In the genomic region with DNA sequence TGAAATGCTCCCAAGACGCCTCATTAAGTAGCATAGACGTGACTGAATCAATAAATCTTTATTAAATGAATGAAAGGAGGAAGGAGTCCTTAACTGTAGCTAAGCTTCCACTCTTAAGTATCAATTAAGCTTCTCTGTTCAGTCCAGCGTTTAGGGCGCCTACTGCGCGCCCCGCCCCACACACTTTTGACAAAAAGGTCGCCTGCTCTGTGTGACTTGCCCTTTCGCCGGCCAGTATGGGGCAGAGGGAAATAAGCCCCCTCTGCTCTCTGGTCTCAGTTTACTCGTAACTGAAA, we compare ENCODE assay signal across 8 cellular contexts. TPM values are rescaled to one million over a fixed set of nuclear protein-coding genes. Genes with fewer than 3 reads are reported as not detected.
DNase-seq lines count a peak whose midpoint lies in the region; ATAC-seq, FAIRE-seq and TF ChIP-seq lines count a peak whose summit lies in the region.

No MANE protein-coding gene starts in this region.

- H3K27ac ChIP-seq in HepG2 (ENCODE audit: extremely low read length, insufficient read depth, low read length) (peak overlapping the region; percentile 63), tibial artery (peak overlapping the region; percentile 43 to 61)

- in situ Hi-C loops in HepG2 (cut with HindIII; ENCODE audit: extremely low pct_ligation_motif_present, low pct_unique_long_range_greater_than_20kb) = no loop called here

- H3K4me3 ChIP-seq in HepG2 (replicated peaks in 1 of 3; ENCODE audit: insufficient read depth in 1 of 3, low read depth in 2 of 3, low read length in 3 of 3) (peak overlapping the region; percentile 64 to 89 (median 75)), tibial artery (peak overlapping the region; percentile 79 to 93)

- H3K4me2 ChIP-seq in HepG2 (ENCODE audit: low read depth, low read length) = peak overlapping the region; percentile 98

- no peaks in the 10 kb centered on the region for H4K20me1 ChIP-seq in HepG2 (ENCODE audit: insufficient read depth, low read length)

- H3K27ac Mint-ChIP-seq in activated T-cell treated with anti-CD3 and anti-CD28 coated beads, Interleukin-2, amount 50 U/mL, for 24 hours = peak overlapping the region; percentile 93
- peak overlapping the region; percentile 63 for H3K27ac Mint-ChIP-seq in activated T-helper 2 cell treated with anti-CD3 and anti-CD28 coated beads, Interferon-gamma antibody, Interleukin-2, Interleukin-4, amounts not matched to agents 10 μg/mL and 5 μg/mL and 100 μg/mL, durations not matched to agents 14 hours and 24 hours and 36 hours

- H3K9me3 Mint-ChIP-seq in activated T-cell treated with anti-CD3 and anti-CD28 coated beads, Interleukin-2, amount 50 U/mL, for 24 hours = no peaks in the 10 kb centered on the region
- H3K9me3 Mint-ChIP-seq in activated T-helper 2 cell treated with anti-CD3 and anti-CD28 coated beads, Interferon-gamma antibody, Interleukin-2, Interleukin-4, amounts not matched to agents 10 μg/mL and 5 μg/mL and 100 μg/mL, durations not matched to agents 14 hours and 24 hours and 36 hours = no peaks in the 10 kb centered on the region

- intact Hi-C loops in activated T-helper 2 cell treated with anti-CD3 and anti-CD28 coated beads, Interferon-gamma antibody, Interleukin-2, Interleukin-4, amounts not matched to agents 10 μg/mL and 5 μg/mL and 100 μg/mL, durations not matched to agents 14 hours and 24 hours and 36 hours (cut with micrococcal nuclease) = loop anchor here (2.0 kb wide), 1 partner anchor 43 kb away; a partner anchor contains a TSS
- intact Hi-C loops in HepG2 (cut with micrococcal nuclease; ENCODE audit: unreplicated experiment) (loop anchor here (5.0 kb wide), 1 partner anchor 43 kb away; a partner anchor contains a TSS), tibial artery (cut with DNase I; ENCODE audit: low total_unique reads) (no loop called here)

- peak overlapping the region; percentile 88 for H3K4me3 Mint-ChIP-seq in activated T-cell treated with anti-CD3 and anti-CD28 coated beads, Interleukin-2, amount 50 U/mL, for 24 hours
- H3K4me3 Mint-ChIP-seq in activated T-helper 2 cell treated with anti-CD3 and anti-CD28 coated beads, Interferon-gamma antibody, Interleukin-2, Interleukin-4, amounts not matched to agents 10 μg/mL and 5 μg/mL and 100 μg/mL, durations not matched to agents 14 hours and 24 hours and 36 hours (ENCODE audit: low read depth) = peak overlapping the region; percentile 90

- TSS peak; percentile 90 for BruUV-seq in HepG2 (replicated peaks; lab: Mats Ljungman, UMichigan)

- TF ChIP-seq CTCF in HepG2 (CRISPR knock-in tag; IDR thresholded peaks at IDR 0.05) (no peak), tibial artery (IDR thresholded peaks at IDR 0.05) (no peak)

- H3K4me1 ChIP-seq in HepG2 (ENCODE audit: insufficient read depth, low read length) = peaks cover 76% of the 10 kb centered on the region
- peaks cover 0 to 23% (median 16%) of the 10 kb centered on the region in 4 donors for H3K4me1 ChIP-seq in tibial artery

- peaks cover 22% of the 10 kb centered on the region for H3K36me3 Mint-ChIP-seq in activated T-cell treated with anti-CD3 and anti-CD28 coated beads, Interleukin-2, amount 50 U/mL, for 24 hours (ENCODE audit: low read depth)
- peaks cover 7% of the 10 kb centered on the region for H3K36me3 Mint-ChIP-seq in activated T-helper 2 cell treated with anti-CD3 and anti-CD28 coated beads, Interferon-gamma antibody, Interleukin-2, Interleukin-4, amounts not matched to agents 10 μg/mL and 5 μg/mL and 100 μg/mL, durations not matched to agents 14 hours and 24 hours and 36 hours (ENCODE audit: low read depth)

- peak overlapping the region; percentile 69 for H3K9ac ChIP-seq in HepG2 (ENCODE audit: insufficient read depth, low read depth, low read length)

- no peaks in the 10 kb centered on the region for H3K27me3 Mint-ChIP-seq in activated T-cell treated with anti-CD3 and anti-CD28 coated beads, Interleukin-2, amount 50 U/mL, for 24 hours
- H3K27me3 Mint-ChIP-seq in activated T-helper 2 cell treated with anti-CD3 and anti-CD28 coated beads, Interferon-gamma antibody, Interleukin-2, Interleukin-4, amounts not matched to agents 10 μg/mL and 5 μg/mL and 100 μg/mL, durations not matched to agents 14 hours and 24 hours and 36 hours (ENCODE audit: low read depth) = no peaks in the 10 kb centered on the region

- peaks cover 35% of the 10 kb centered on the region for H3K4me1 Mint-ChIP-seq in activated T-cell treated with anti-CD3 and anti-CD28 coated beads, Interleukin-2, amount 50 U/mL, for 24 hours (ENCODE audit: low read depth)
- peaks cover 16% of the 10 kb centered on the region for H3K4me1 Mint-ChIP-seq in activated T-helper 2 cell treated with anti-CD3 and anti-CD28 coated beads, Interferon-gamma antibody, Interleukin-2, Interleukin-4, amounts not matched to agents 10 μg/mL and 5 μg/mL and 100 μg/mL, durations not matched to agents 14 hours and 24 hours and 36 hours (ENCODE audit: low read depth)

- no peak overlapping the region for H2AFZ ChIP-seq in HepG2 (ENCODE audit: low read length)

- no peak for TF ChIP-seq EP300 in HepG2 (IDR thresholded peaks at IDR 0.05; ENCODE audit: low read depth in 2 of 2, low read length in 2 of 2)
- no peak for TF ChIP-seq EP300 in HepG2 (CRISPR knock-in tag; IDR thresholded peaks at IDR 0.05; ENCODE audit: borderline replicate concordance)

- CTCF ChIA-PET in HepG2 (lab: Yijun Ruan, JAX; ENCODE audit: low intra/inter-chr PET ratio, low total read pairs) = no interaction called here

- H3K36me3 ChIP-seq in HepG2 (replicated peaks in 1 of 2; ENCODE audit: control insufficient read depth in 1 of 2, insufficient read depth in 2 of 2, low read length in 2 of 2) = peaks cover 4 to 10% of the 10 kb centered on the region in 2 experiments; a peak in 4 of 5 replicates
- H3K36me3 ChIP-seq in tibial artery = peaks cover 3 to 11% (median 6%) of the 10 kb centered on the region in 3 donors

- no peaks in the 10 kb centered on the region for H3K9me3 ChIP-seq in HepG2 (ENCODE audit: low read length)
- no peaks in the 10 kb centered on the region for H3K9me3 ChIP-seq in tibial artery

- no peak for TF ChIP-seq RAD21 in HepG2 (CRISPR knock-in tag; IDR thresholded peaks at IDR 0.05)

- H3K27me3 ChIP-seq in HepG2 (ENCODE audit: control insufficient read depth in 1 of 2, insufficient read depth in 2 of 2, low read length in 2 of 2) (no peaks in the 10 kb centered on the region), tibial artery (no peaks in the 10 kb centered on the region)

- ATAC-seq in HepG2 = no peak
- no peak for ATAC-seq in HG02970 (IDR thresholded peaks at IDR 0.05; ENCODE audit: low FRiP score, unreplicated experiment)

- no peak for TF ChIP-seq POLR2A in HepG2 (IDR thresholded peaks at IDR 0.05; ENCODE audit: insufficient read depth in 1 of 2, low read depth in 2 of 2, low read length in 2 of 2)

- FAIRE-seq in HepG2 (lab: Jason Lieb, UNC) = no peak

- 3% methylated on average over 9 of the region's 11 CpGs for WGBS in HepG2 (ENCODE audit: low lambda C conversion rate)

- POLR2A ChIA-PET in HepG2 (lab: Yijun Ruan, JAX) = interaction anchor here (0.9 to 1.8 kb wide), 13 partner anchors 14 to 544 kb away, joined by 3 to 18 read pairs (median 6); a partner anchor contains a TSS

- H3K79me2 ChIP-seq in HepG2 (ENCODE audit: insufficient read depth, low read length) = peaks cover 41% of the 10 kb centered on the region

- no peak for DNase-seq in activated T-cell treated with anti-CD3 and anti-CD28 coated beads, Interleukin-2, amount 50 U/mL, for 24 hours
- no peak for DNase-seq in activated T-cell treated with anti-CD3 and anti-CD28 coated beads, Interleukin-2, amount 50 U/mL, for 48 hours
- DNase-seq in activated T-helper 2 cell treated with anti-CD3 and anti-CD28 coated beads, Interferon-gamma antibody, Interleukin-2, Interleukin-4, amounts not matched to agents 10 μg/mL and 5 μg/mL and 100 μg/mL, durations not matched to agents 14 hours and 24 hours and 36 hours (ENCODE audit: low spot score) = no peak
- DNase-seq in HepG2 (ENCODE audit: low spot score) = no peak
- DNase-seq in tibial artery = no peak
- no peak for DNase-seq in stimulated activated CD4-positive, alpha-beta T cell treated with anti-CD3 and anti-CD28 coated beads, Interleukin-4, amount 100 ng/mL, for 24 hours
- DNase-seq in UCSD-AML1 (lab: John Stamatoyannopoulos, UW; ENCODE audit: unreplicated experiment) = no peak

RNA-seq across cellular contexts. Expression of a gene that starts 0.7 kb away (rescaled TPM):
- 20.2 and 22.9 TPM in 2 replicates for total RNA-seq in activated T-helper 2 cell treated with anti-CD3 and anti-CD28 coated beads, Interferon-gamma antibody, Interleukin-2, Interleukin-4, amounts not matched to agents 10 μg/mL and 5 μg/mL and 100 μg/mL, durations not matched to agents 14 hours and 24 hours and 36 hours
- total RNA-seq in HepG2 (2016; rRNA removed; fragmentation: Illumina TruSeq; extraction: Trizol) = 15.1 and 34.1 TPM in 2 replicates
- 4.4 and 4.8 TPM in 2 replicates for total RNA-seq in HepG2 (2016; cell fraction: cytosol; rRNA removed; fragmentation: Illumina TruSeq; extraction: Trizol; ENCODE audit: low read depth)
- 14.3 and 33.9 TPM in 2 replicates for total RNA-seq in HepG2 (2016; cell fraction: insoluble cytoplasmic fraction; rRNA removed; fragmentation: Illumina TruSeq; extraction: Trizol)
- total RNA-seq in HepG2 (2016; cell fraction: membrane; rRNA removed; fragmentation: Illumina TruSeq; extraction: Trizol) = 11.5 and 12.2 TPM in 2 replicates
- total RNA-seq in HepG2 (2016; cell fraction: nucleus; rRNA removed; fragmentation: Illumina TruSeq; extraction: Trizol) = 27.9 and 34.5 TPM in 2 replicates
- 20.9 and 21.0 TPM in 2 replicates for polyA plus RNA-seq in HepG2 (2011; rRNA removed)
- polyA plus RNA-seq in HepG2 (2011; cell fraction: cytosol; rRNA removed) = 18.4 and 24.7 TPM in 2 replicates
- 17.8 and 22.4 TPM in 2 replicates for polyA plus RNA-seq in HepG2 (2011; cell fraction: nucleus; rRNA removed)
- polyA plus RNA-seq in HepG2 (2012) = 7.5 and 9.0 TPM in 2 replicates
- 3.5 and 3.7 TPM in 2 replicates for polyA plus RNA-seq in HepG2 (2016; cell fraction: cytosol; fragmentation: Illumina TruSeq; extraction: Trizol; ENCODE audit: low read depth)
- 15.8 and 16.0 TPM in 2 replicates for polyA plus RNA-seq in HepG2 (2016; cell fraction: insoluble cytoplasmic fraction; fragmentation: Illumina TruSeq; extraction: Trizol; ENCODE audit: low read depth)
- polyA plus RNA-seq in HepG2 (2016; cell fraction: membrane; fragmentation: Illumina TruSeq; extraction: Trizol; ENCODE audit: low read depth) = 6.2 and 7.2 TPM in 2 replicates
- polyA plus RNA-seq in HepG2 (2016; cell fraction: nucleus; fragmentation: Illumina TruSeq; extraction: Trizol; ENCODE audit: insufficient read depth, low read depth) = 48.2 and 51.4 TPM in 2 replicates
- 31.9 and 42.4 TPM in 2 replicates for polyA minus RNA-seq in HepG2 (2011; rRNA and poly(A)+ RNA removed; ENCODE audit: low replicate concordance)
- polyA minus RNA-seq in HepG2 (2011; cell fraction: cytosol; rRNA and poly(A)+ RNA removed) = 9.3 and 12.5 TPM in 2 replicates
- 4.4 and 6.6 TPM in 2 replicates for polyA minus RNA-seq in HepG2 (2011; cell fraction: nucleus; rRNA and poly(A)+ RNA removed)

RNA-seq across cellular contexts. Expression of a gene that starts 30.3 kb away (rescaled TPM):
- total RNA-seq in activated T-helper 2 cell treated with anti-CD3 and anti-CD28 coated beads, Interferon-gamma antibody, Interleukin-2, Interleukin-4, amounts not matched to agents 10 μg/mL and 5 μg/mL and 100 μg/mL, durations not matched to agents 14 hours and 24 hours and 36 hours = 13.6 and 14.3 TPM in 2 replicates
- total RNA-seq in HepG2 (2016; rRNA removed; fragmentation: Illumina TruSeq; extraction: Trizol) = 26.6 and 29.3 TPM in 2 replicates
- total RNA-seq in HepG2 (2016; cell fraction: cytosol; rRNA removed; fragmentation: Illumina TruSeq; extraction: Trizol; ENCODE audit: low read depth) = 13.7 and 20.3 TPM in 2 replicates
- 24.5 and 28.0 TPM in 2 replicates for total RNA-seq in HepG2 (2016; cell fraction: insoluble cytoplasmic fraction; rRNA removed; fragmentation: Illumina TruSeq; extraction: Trizol)
- 27.1 and 32.0 TPM in 2 replicates for total RNA-seq in HepG2 (2016; cell fraction: membrane; rRNA removed; fragmentation: Illumina TruSeq; extraction: Trizol)
- total RNA-seq in HepG2 (2016; cell fraction: nucleus; rRNA removed; fragmentation: Illumina TruSeq; extraction: Trizol) = 17.6 and 18.1 TPM in 2 replicates
- 26.1 and 31.1 TPM in 2 replicates for polyA plus RNA-seq in HepG2 (2011; rRNA removed)
- polyA plus RNA-seq in HepG2 (2011; cell fraction: cytosol; rRNA removed) = 21.4 and 24.4 TPM in 2 replicates
- 62.4 and 63.9 TPM in 2 replicates for polyA plus RNA-seq in HepG2 (2011; cell fraction: nucleus; rRNA removed)
- 32.3 and 32.7 TPM in 2 replicates for polyA plus RNA-seq in HepG2 (2012)
- polyA plus RNA-seq in HepG2 (2016; cell fraction: cytosol; fragmentation: Illumina TruSeq; extraction: Trizol; ENCODE audit: low read depth) = 18.5 and 23.3 TPM in 2 replicates
- polyA plus RNA-seq in HepG2 (2016; cell fraction: insoluble cytoplasmic fraction; fragmentation: Illumina TruSeq; extraction: Trizol; ENCODE audit: low read depth) = 27.2 and 34.4 TPM in 2 replicates
- polyA plus RNA-seq in HepG2 (2016; cell fraction: membrane; fragmentation: Illumina TruSeq; extraction: Trizol; ENCODE audit: low read depth) = 26.8 and 32.7 TPM in 2 replicates
- polyA plus RNA-seq in HepG2 (2016; cell fraction: nucleus; fragmentation: Illumina TruSeq; extraction: Trizol; ENCODE audit: insufficient read depth, low read depth) = 29.5 and 29.9 TPM in 2 replicates
- polyA minus RNA-seq in HepG2 (2011; rRNA and poly(A)+ RNA removed; ENCODE audit: low replicate concordance) = 7.1 and 60.6 TPM in 2 replicates
- polyA minus RNA-seq in HepG2 (2011; cell fraction: cytosol; rRNA and poly(A)+ RNA removed) = 24.5 and 25.6 TPM in 2 replicates
- 11.7 and 16.0 TPM in 2 replicates for polyA minus RNA-seq in HepG2 (2011; cell fraction: nucleus; rRNA and poly(A)+ RNA removed)

RNA-seq across cellular contexts. Expression of a gene that starts 31.0 kb away (rescaled TPM):
- 106 and 112 TPM in 2 replicates for total RNA-seq in activated T-helper 2 cell treated with anti-CD3 and anti-CD28 coated beads, Interferon-gamma antibody, Interleukin-2, Interleukin-4, amounts not matched to agents 10 μg/mL and 5 μg/mL and 100 μg/mL, durations not matched to agents 14 hours and 24 hours and 36 hours
- 105 and 109 TPM in 2 replicates for total RNA-seq in HepG2 (2016; rRNA removed; fragmentation: Illumina TruSeq; extraction: Trizol)
- total RNA-seq in HepG2 (2016; cell fraction: cytosol; rRNA removed; fragmentation: Illumina TruSeq; extraction: Trizol; ENCODE audit: low read depth) = 13.7 and 14.3 TPM in 2 replicates
- total RNA-seq in HepG2 (2016; cell fraction: insoluble cytoplasmic fraction; rRNA removed; fragmentation: Illumina TruSeq; extraction: Trizol) = 107 and 108 TPM in 2 replicates
- total RNA-seq in HepG2 (2016; cell fraction: membrane; rRNA removed; fragmentation: Illumina TruSeq; extraction: Trizol) = 42.5 and 49.9 TPM in 2 replicates
- 57.5 and 66.5 TPM in 2 replicates for total RNA-seq in HepG2 (2016; cell fraction: nucleus; rRNA removed; fragmentation: Illumina TruSeq; extraction: Trizol)
- 79.3 and 86.0 TPM in 2 replicates for polyA plus RNA-seq in HepG2 (2011; rRNA removed)
- polyA plus RNA-seq in HepG2 (2011; cell fraction: cytosol; rRNA removed) = 78.6 and 93.8 TPM in 2 replicates
- 64.7 and 73.4 TPM in 2 replicates for polyA plus RNA-seq in HepG2 (2011; cell fraction: nucleus; rRNA removed)
- polyA plus RNA-seq in HepG2 (2012) = 58.7 and 58.8 TPM in 2 replicates
- polyA plus RNA-seq in HepG2 (2016; cell fraction: cytosol; fragmentation: Illumina TruSeq; extraction: Trizol; ENCODE audit: low read depth) = 12.7 and 14.2 TPM in 2 replicates
- polyA plus RNA-seq in HepG2 (2016; cell fraction: insoluble cytoplasmic fraction; fragmentation: Illumina TruSeq; extraction: Trizol; ENCODE audit: low read depth) = 95.6 and 101 TPM in 2 replicates
- polyA plus RNA-seq in HepG2 (2016; cell fraction: membrane; fragmentation: Illumina TruSeq; extraction: Trizol; ENCODE audit: low read depth) = 35.2 and 36.7 TPM in 2 replicates
- 80.4 and 88.7 TPM in 2 replicates for polyA plus RNA-seq in HepG2 (2016; cell fraction: nucleus; fragmentation: Illumina TruSeq; extraction: Trizol; ENCODE audit: insufficient read depth, low read depth)
- 104 and 215 TPM in 2 replicates for polyA minus RNA-seq in HepG2 (2011; rRNA and poly(A)+ RNA removed; ENCODE audit: low replicate concordance)
- 57.5 and 58.2 TPM in 2 replicates for polyA minus RNA-seq in HepG2 (2011; cell fraction: cytosol; rRNA and poly(A)+ RNA removed)
- polyA minus RNA-seq in HepG2 (2011; cell fraction: nucleus; rRNA and poly(A)+ RNA removed) = 32.4 and 34.9 TPM in 2 replicates

RNA-seq across cellular contexts. Expression of a gene that starts 43.8 kb away (rescaled TPM):
- total RNA-seq in activated T-helper 2 cell treated with anti-CD3 and anti-CD28 coated beads, Interferon-gamma antibody, Interleukin-2, Interleukin-4, amounts not matched to agents 10 μg/mL and 5 μg/mL and 100 μg/mL, durations not matched to agents 14 hours and 24 hours and 36 hours = 41.5 and 41.7 TPM in 2 replicates
- 8.9 and 17.1 TPM in 2 replicates for total RNA-seq in HepG2 (2016; rRNA removed; fragmentation: Illumina TruSeq; extraction: Trizol)
- 5.8 TPM in 2 replicates for total RNA-seq in HepG2 (2016; cell fraction: cytosol; rRNA removed; fragmentation: Illumina TruSeq; extraction: Trizol; ENCODE audit: low read depth)
- total RNA-seq in HepG2 (2016; cell fraction: insoluble cytoplasmic fraction; rRNA removed; fragmentation: Illumina TruSeq; extraction: Trizol) = 8.3 and 17.7 TPM in 2 replicates
- 6.6 and 6.9 TPM in 2 replicates for total RNA-seq in HepG2 (2016; cell fraction: membrane; rRNA removed; fragmentation: Illumina TruSeq; extraction: Trizol)
- 22.2 and 26.2 TPM in 2 replicates for total RNA-seq in HepG2 (2016; cell fraction: nucleus; rRNA removed; fragmentation: Illumina TruSeq; extraction: Trizol)
- polyA plus RNA-seq in HepG2 (2011; rRNA removed) = 10.8 and 12.2 TPM in 2 replicates
- 4.8 and 7.2 TPM in 2 replicates for polyA plus RNA-seq in HepG2 (2011; cell fraction: cytosol; rRNA removed)
- polyA plus RNA-seq in HepG2 (2011; cell fraction: nucleus; rRNA removed) = 118 and 145 TPM in 2 replicates
- polyA plus RNA-seq in HepG2 (2012) = 3.9 and 9.8 TPM in 2 replicates
- polyA plus RNA-seq in HepG2 (2016; cell fraction: cytosol; fragmentation: Illumina TruSeq; extraction: Trizol; ENCODE audit: low read depth) = 1.3 and 1.6 TPM in 2 replicates
- polyA plus RNA-seq in HepG2 (2016; cell fraction: insoluble cytoplasmic fraction; fragmentation: Illumina TruSeq; extraction: Trizol; ENCODE audit: low read depth) = 5.8 and 6.3 TPM in 2 replicates
- 3.4 and 4.3 TPM in 2 replicates for polyA plus RNA-seq in HepG2 (2016; cell fraction: membrane; fragmentation: Illumina TruSeq; extraction: Trizol; ENCODE audit: low read depth)
- 44.0 and 50.8 TPM in 2 replicates for polyA plus RNA-seq in HepG2 (2016; cell fraction: nucleus; fragmentation: Illumina TruSeq; extraction: Trizol; ENCODE audit: insufficient read depth, low read depth)
- polyA minus RNA-seq in HepG2 (2011; rRNA and poly(A)+ RNA removed; ENCODE audit: low replicate concordance) = 17.4 and 26.1 TPM in 2 replicates
- 4.4 and 5.0 TPM in 2 replicates for polyA minus RNA-seq in HepG2 (2011; cell fraction: cytosol; rRNA and poly(A)+ RNA removed)
- polyA minus RNA-seq in HepG2 (2011; cell fraction: nucleus; rRNA and poly(A)+ RNA removed) = 18.5 and 19.6 TPM in 2 replicates

RNA-seq across cellular contexts. Expression of a gene that starts 52.1 kb away (rescaled TPM):
- 71.5 and 73.4 TPM in 2 replicates for total RNA-seq in activated T-helper 2 cell treated with anti-CD3 and anti-CD28 coated beads, Interferon-gamma antibody, Interleukin-2, Interleukin-4, amounts not matched to agents 10 μg/mL and 5 μg/mL and 100 μg/mL, durations not matched to agents 14 hours and 24 hours and 36 hours
- 10.5 and 24.0 TPM in 2 replicates for total RNA-seq in HepG2 (2016; rRNA removed; fragmentation: Illumina TruSeq; extraction: Trizol)
- 5.7 and 6.3 TPM in 2 replicates for total RNA-seq in HepG2 (2016; cell fraction: cytosol; rRNA removed; fragmentation: Illumina TruSeq; extraction: Trizol; ENCODE audit: low read depth)
- 10.1 and 22.9 TPM in 2 replicates for total RNA-seq in HepG2 (2016; cell fraction: insoluble cytoplasmic fraction; rRNA removed; fragmentation: Illumina TruSeq; extraction: Trizol)
- total RNA-seq in HepG2 (2016; cell fraction: membrane; rRNA removed; fragmentation: Illumina TruSeq; extraction: Trizol) = 9.8 and 12.3 TPM in 2 replicates
- 28.6 and 31.6 TPM in 2 replicates for total RNA-seq in HepG2 (2016; cell fraction: nucleus; rRNA removed; fragmentation: Illumina TruSeq; extraction: Trizol)
- polyA plus RNA-seq in HepG2 (2011; rRNA removed) = 40.6 and 68.0 TPM in 2 replicates
- polyA plus RNA-seq in HepG2 (2011; cell fraction: cytosol; rRNA removed) = 23.7 and 25.8 TPM in 2 replicates
- 356 and 393 TPM in 2 replicates for polyA plus RNA-seq in HepG2 (2011; cell fraction: nucleus; rRNA removed)
- polyA plus RNA-seq in HepG2 (2012) = 17.4 and 18.7 TPM in 2 replicates
- polyA plus RNA-seq in HepG2 (2016; cell fraction: cytosol; fragmentation: Illumina TruSeq; extraction: Trizol; ENCODE audit: low read depth) = 7.5 and 8.5 TPM in 2 replicates
- 13.7 and 15.9 TPM in 2 replicates for polyA plus RNA-seq in HepG2 (2016; cell fraction: insoluble cytoplasmic fraction; fragmentation: Illumina TruSeq; extraction: Trizol; ENCODE audit: low read depth)
- 11.0 and 13.2 TPM in 2 replicates for polyA plus RNA-seq in HepG2 (2016; cell fraction: membrane; fragmentation: Illumina TruSeq; extraction: Trizol; ENCODE audit: low read depth)
- polyA plus RNA-seq in HepG2 (2016; cell fraction: nucleus; fragmentation: Illumina TruSeq; extraction: Trizol; ENCODE audit: insufficient read depth, low read depth) = 80.7 and 100 TPM in 2 replicates
- polyA minus RNA-seq in HepG2 (2011; rRNA and poly(A)+ RNA removed; ENCODE audit: low replicate concordance) = 29.6 and 163 TPM in 2 replicates
- polyA minus RNA-seq in HepG2 (2011; cell fraction: cytosol; rRNA and poly(A)+ RNA removed) = 10.4 and 14.1 TPM in 2 replicates
- polyA minus RNA-seq in HepG2 (2011; cell fraction: nucleus; rRNA and poly(A)+ RNA removed) = 20.3 and 22.6 TPM in 2 replicates
